Comparison of ENCODE assay signal across 8 cellular contexts in genomic region chr14:61103541-61104339, GRCh38.
DNase-seq lines count a peak whose midpoint lies in the region; ATAC-seq and TF ChIP-seq lines count a peak whose summit lies in the region.

No MANE protein-coding gene starts in this region.

- CTCF ChIA-PET in HEK293T (lab: Yijun Ruan, JAX): no interaction called here
- CTCF ChIA-PET in mammary epithelial cell (lab: Charles Lee; ENCODE audit: low non-redundant PET): no interaction called here

- in situ Hi-C loops in GM13976 (cut with MboI; ENCODE audit: low sequenced_read_pairs, unreplicated experiment): no loop called here
- in situ Hi-C loops in mammary epithelial cell (cut with MboI; ENCODE audit: low sequenced_read_pairs in 2 of 2): no loop called here
- in situ Hi-C loops in transverse colon (cut with MboI; ENCODE audit: low pct_ligation_motif_present in 1 of 4, low pct_unique_long_range_greater_than_20kb in 1 of 4, low sequenced_read_pairs in 3 of 4): no loop called here

- peaks cover 3% of the 10 kb centered on the region for H3K36me3 Mint-ChIP-seq in effector memory CD8-positive, alpha-beta T cell (ENCODE audit: insufficient read depth)

- H3K4me1 ChIP-seq in mammary epithelial cell (ENCODE audit: insufficient read depth, low read length) (peaks cover 37% of the 10 kb centered on the region), right lobe of liver (peaks cover 0 to 24% (median 5%) of the 10 kb centered on the region in 4 donors), transverse colon (peaks cover 10 to 25% (median 13%) of the 10 kb centered on the region in 4 donors)

- peak overlapping the region; percentile 61 for H3K4me2 ChIP-seq in mammary epithelial cell (ENCODE audit: insufficient read depth, low read depth, low read length)

- H3K27me3 Mint-ChIP-seq in effector memory CD8-positive, alpha-beta T cell: no peaks in the 10 kb centered on the region

- H3K79me2 ChIP-seq in mammary epithelial cell (ENCODE audit: insufficient read depth, low read length): no peaks in the 10 kb centered on the region

- peaks cover 0 to 6% of the 10 kb centered on the region in 2 donors for H3K9me3 Mint-ChIP-seq in effector memory CD8-positive, alpha-beta T cell

- H3K4me1 Mint-ChIP-seq in effector memory CD8-positive, alpha-beta T cell (ENCODE audit: low read depth in 2 of 2): no peaks in the 10 kb centered on the region

- no peak overlapping the region for H3K27ac Mint-ChIP-seq in effector memory CD8-positive, alpha-beta T cell

- H3K27ac ChIP-seq in mammary epithelial cell (ENCODE audit: insufficient read depth, low read depth, low read length) (peak overlapping the region; percentile 94), right lobe of liver (peak overlapping the region; percentile 33 to 56 (median 53)), transverse colon (peak overlapping the region; percentile 57 to 72 (median 57))

- no peaks in the 10 kb centered on the region for H3K9me3 ChIP-seq in mammary epithelial cell (replicated peaks; ENCODE audit: insufficient read depth, low read length)
- no peaks in the 10 kb centered on the region for H3K9me3 ChIP-seq in right lobe of liver
- H3K9me3 ChIP-seq in transverse colon: no peaks in the 10 kb centered on the region

- H3K4me3 ChIP-seq in mammary epithelial cell (replicated peaks in 1 of 3; ENCODE audit: insufficient read depth in 1 of 3, low read depth in 2 of 3, low read length in 3 of 3) (no peak overlapping the region), right lobe of liver (no peak overlapping the region), transverse colon (no peak overlapping the region)

- intact Hi-C loops in mammary epithelial cell (cut with micrococcal nuclease) (loop anchor here (2.0 kb wide), 1 partner anchor 41 kb away; no protein-coding TSS in a partner anchor), right lobe of liver (cut with DNase I) (no loop called here), transverse colon (cut with DNase I; ENCODE audit: low total_unique reads) (no loop called here)

- H3K27me3 ChIP-seq in mammary epithelial cell (ENCODE audit: insufficient read depth, low read length) (no peaks in the 10 kb centered on the region), right lobe of liver (no peaks in the 10 kb centered on the region), transverse colon (no peaks in the 10 kb centered on the region)

- 42% methylated on average over 10 of the region's 11 CpGs for WGBS in mammary epithelial cell (ENCODE audit: low coverage, missing lambda C conversion rate)
- 73% methylated on average over 9 of the region's 11 CpGs for WGBS in right lobe of liver (ENCODE audit: insufficient coverage, low coverage, low lambda C conversion rate, missing lambda C conversion rate)
- 40 to 50% methylated on average over 1 to 11 of the region's 11 CpGs for WGBS in transverse colon (ENCODE audit: low coverage in 1 of 2), 2 donors

- peak overlapping the region; percentile 45 for H3K9ac ChIP-seq in mammary epithelial cell (ENCODE audit: insufficient read depth, low read length)

- DNase-seq in GM13976 (ENCODE audit: low spot score) (peak; percentile 68), HEK293T (ENCODE audit: extremely low spot score) (peak; percentile 33), NCI-H69 (lab: John Stamatoyannopoulos, UW) (peak; percentile 40), mammary epithelial cell (peak; percentile 92), right lobe of liver (peak in 1 of 3 donors; percentile 26), transverse colon (peak; percentile 25), DMS153 treated with DMSO at 0.1 percent for 48 hours (lab: John Stamatoyannopoulos, UW; ENCODE audit: unreplicated experiment) (no peak)
- no peak for DNase-seq in effector memory CD8-positive, alpha-beta T cell

- H4K20me1 ChIP-seq in mammary epithelial cell (ENCODE audit: insufficient read depth, low read length): no peaks in the 10 kb centered on the region

- POLR2A ChIA-PET in HEK293T (lab: Yijun Ruan, JAX): interaction anchor here (0.7 kb wide), 1 partner anchor 79 kb away, joined by 3 read pairs; no protein-coding TSS in a partner anchor

- dilution Hi-C loops in mammary epithelial cell (cut with HindIII; ENCODE audit: low sequenced_read_pairs): no loop called here

- no peak for TF ChIP-seq POLR2A in right lobe of liver (IDR thresholded peaks at IDR 0.05)
- TF ChIP-seq POLR2A in transverse colon (IDR thresholded peaks at IDR 0.05): no peak

- H3K36me3 ChIP-seq in mammary epithelial cell (ENCODE audit: insufficient read depth, low read length) (no peaks in the 10 kb centered on the region), right lobe of liver (no peaks in the 10 kb centered on the region), transverse colon (no peaks in the 10 kb centered on the region)

- TF ChIP-seq CTCF in GM13976 (IDR thresholded peaks at IDR 0.05; ENCODE audit: borderline replicate concordance, control extremely low read depth, extremely low read depth, insufficient read depth, missing control alignments) (no peak), mammary epithelial cell (conservative IDR thresholded peaks at IDR 0.05 in 1 of 2, IDR thresholded peaks at IDR 0.05 in 1 of 2; ENCODE audit: extremely low read depth in 1 of 2, insufficient read depth in 1 of 2, low read depth in 1 of 2, low read length in 2 of 2) (no peak), right lobe of liver (IDR thresholded peaks at IDR 0.05) (no peak), transverse colon (IDR thresholded peaks at IDR 0.05) (no peak)

- peak overlapping the region; percentile 90 for H2AFZ ChIP-seq in mammary epithelial cell (ENCODE audit: low read depth, low read length)

- TF ChIP-seq EP300 in transverse colon (IDR thresholded peaks at IDR 0.05; ENCODE audit: low read depth): no peak

- no peak overlapping the region for H3K4me3 Mint-ChIP-seq in effector memory CD8-positive, alpha-beta T cell

- no TSS peak for BruUV-seq in mammary epithelial cell (replicated peaks; lab: Mats Ljungman, UMichigan)

- peak in 1 of 4 donors; percentile 31 for ATAC-seq in right lobe of liver
- ATAC-seq in effector memory CD8-positive, alpha-beta T cell (replicated peaks): no peak

TF ChIP-seq in HEK293T, 16 proteins besides CTCF, POLR2A, EP300 and RAD21:
- no peak for TF ChIP-seq NFRKB (IDR thresholded peaks at IDR 0.05)
- TF ChIP-seq CTBP1 (IDR thresholded peaks at IDR 0.05; ENCODE audit: borderline replicate concordance): no peak
- no peak for TF ChIP-seq BHLHE40 (IDR thresholded peaks at IDR 0.05; ENCODE audit: borderline replicate concordance)
- TF ChIP-seq ZNF384 (IDR thresholded peaks at IDR 0.05): no peak
- TF ChIP-seq, protein P1, sequence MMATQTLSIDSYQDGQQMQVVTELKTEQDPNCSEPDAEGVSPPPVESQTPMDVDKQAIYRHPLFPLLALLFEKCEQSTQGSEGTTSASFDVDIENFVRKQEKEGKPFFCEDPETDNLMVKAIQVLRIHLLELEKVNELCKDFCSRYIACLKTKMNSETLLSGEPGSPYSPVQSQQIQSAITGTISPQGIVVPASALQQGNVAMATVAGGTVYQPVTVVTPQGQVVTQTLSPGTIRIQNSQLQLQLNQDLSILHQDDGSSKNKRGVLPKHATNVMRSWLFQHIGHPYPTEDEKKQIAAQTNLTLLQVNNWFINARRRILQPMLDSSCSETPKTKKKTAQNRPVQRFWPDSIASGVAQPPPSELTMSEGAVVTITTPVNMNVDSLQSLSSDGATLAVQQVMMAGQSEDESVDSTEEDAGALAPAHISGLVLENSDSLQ (IDR thresholded peaks at IDR 0.05): no peak
- TF ChIP-seq FOXA1 (IDR thresholded peaks at IDR 0.05): no peak
- no peak for TF ChIP-seq ELF4 (IDR thresholded peaks at IDR 0.05)
- TF ChIP-seq TARDBP (IDR thresholded peaks at IDR 0.05): no peak
- no peak for TF ChIP-seq FOXM1 (IDR thresholded peaks at IDR 0.05; ENCODE audit: borderline replicate concordance)
- no peak for TF ChIP-seq LEF1 (IDR thresholded peaks at IDR 0.05; ENCODE audit: borderline replicate concordance)
- no peak for TF ChIP-seq ARNT (IDR thresholded peaks at IDR 0.05)

Comparison
In these comparisons a context has a peak if more than half of its experiments do, and no peak if none do; other contexts are left out.
1. DNase-seq: peak in GM13976 (single experiment), HEK293T (single experiment), NCI-H69 (single experiment), mammary epithelial cell (single experiment) and transverse colon (single experiment); none in DMS153 treated with DMSO at 0.1 percent for 48 hours (single experiment) and effector memory CD8-positive, alpha-beta T cell (0 of 3).
2. Peak in every context shown above with its lines, with median percentiles within 50 percentile points of each other: H3K27ac ChIP-seq.